In the genomic region with DNA sequence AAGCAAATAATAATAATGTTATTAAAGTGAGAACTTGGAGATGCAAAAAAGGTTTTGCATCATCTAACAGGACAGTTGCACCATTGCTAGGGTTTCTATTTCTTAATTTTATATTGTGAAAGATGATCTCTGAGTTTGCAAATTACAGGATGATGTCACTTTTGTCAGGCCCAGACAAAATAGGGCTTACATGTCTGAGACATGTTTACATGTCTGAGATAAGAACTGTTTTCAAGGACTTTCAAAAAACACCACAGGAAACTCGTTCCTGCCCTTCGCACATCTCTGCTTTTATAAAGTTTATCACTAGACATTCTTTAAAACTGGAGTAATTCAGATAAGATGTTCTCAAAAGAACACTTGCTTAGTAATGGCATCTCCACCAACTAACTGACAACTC, we compare ENCODE assay signal across 2 cellular contexts.
TF ChIP-seq lines count a peak whose summit lies in the region.

No MANE protein-coding gene starts in this region.

TF ChIP-seq in HEK293, 187 proteins besides CTCF, POLR2A, EP300 and RAD21:
- TF ChIP-seq SETDB1 (IDR thresholded peaks at IDR 0.05; ENCODE audit: insufficient read length, low read length) (peak; percentile 24), FEZF1 (tag by site-specific recombination; IDR thresholded peaks at IDR 0.05) (no peak)
- TF ChIP-seq, protein P1, sequence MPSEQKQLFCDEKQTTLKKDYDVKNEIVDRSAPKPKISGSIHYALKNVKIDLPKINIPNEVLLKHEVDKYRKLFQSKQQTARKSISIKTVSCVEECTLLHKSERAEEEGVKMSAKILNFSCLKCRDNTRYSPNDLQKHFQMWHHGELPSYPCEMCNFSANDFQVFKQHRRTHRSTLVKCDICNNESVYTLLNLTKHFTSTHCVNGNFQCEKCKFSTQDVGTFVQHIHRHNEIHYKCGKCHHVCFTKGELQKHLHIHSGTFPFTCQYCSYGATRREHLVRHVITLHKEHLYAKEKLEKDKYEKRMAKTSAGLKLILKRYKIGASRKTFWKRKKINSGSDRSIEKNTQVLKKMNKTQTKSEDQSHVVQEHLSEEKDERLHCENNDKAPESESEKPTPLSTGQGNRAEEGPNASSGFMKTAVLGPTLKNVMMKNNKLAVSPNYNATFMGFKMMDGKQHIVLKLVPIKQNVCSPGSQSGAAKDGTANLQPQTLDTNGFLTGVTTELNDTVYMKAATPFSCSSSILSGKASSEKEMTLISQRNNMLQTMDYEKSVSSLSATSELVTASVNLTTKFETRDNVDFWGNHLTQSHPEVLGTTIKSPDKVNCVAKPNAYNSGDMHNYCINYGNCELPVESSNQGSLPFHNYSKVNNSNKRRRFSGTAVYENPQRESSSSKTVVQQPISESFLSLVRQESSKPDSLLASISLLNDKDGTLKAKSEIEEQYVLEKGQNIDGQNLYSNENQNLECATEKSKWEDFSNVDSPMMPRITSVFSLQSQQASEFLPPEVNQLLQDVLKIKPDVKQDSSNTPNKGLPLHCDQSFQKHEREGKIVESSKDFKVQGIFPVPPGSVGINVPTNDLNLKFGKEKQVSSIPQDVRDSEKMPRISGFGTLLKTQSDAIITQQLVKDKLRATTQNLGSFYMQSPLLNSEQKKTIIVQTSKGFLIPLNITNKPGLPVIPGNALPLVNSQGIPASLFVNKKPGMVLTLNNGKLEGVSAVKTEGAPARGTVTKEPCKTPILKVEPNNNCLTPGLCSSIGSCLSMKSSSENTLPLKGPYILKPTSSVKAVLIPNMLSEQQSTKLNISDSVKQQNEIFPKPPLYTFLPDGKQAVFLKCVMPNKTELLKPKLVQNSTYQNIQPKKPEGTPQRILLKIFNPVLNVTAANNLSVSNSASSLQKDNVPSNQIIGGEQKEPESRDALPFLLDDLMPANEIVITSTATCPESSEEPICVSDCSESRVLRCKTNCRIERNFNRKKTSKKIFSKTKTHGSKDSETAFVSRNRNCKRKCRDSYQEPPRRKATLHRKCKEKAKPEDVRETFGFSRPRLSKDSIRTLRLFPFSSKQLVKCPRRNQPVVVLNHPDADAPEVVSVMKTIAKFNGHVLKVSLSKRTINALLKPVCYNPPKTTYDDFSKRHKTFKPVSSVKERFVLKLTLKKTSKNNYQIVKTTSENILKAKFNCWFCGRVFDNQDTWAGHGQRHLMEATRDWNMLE (tag by site-specific recombination; conservative IDR thresholded peaks at IDR 0.05; ENCODE audit: low read depth), result 0 out of 2 replicates have a peak, but pooled peaks have one; percentile 34
- TF ChIP-seq, protein P2, sequence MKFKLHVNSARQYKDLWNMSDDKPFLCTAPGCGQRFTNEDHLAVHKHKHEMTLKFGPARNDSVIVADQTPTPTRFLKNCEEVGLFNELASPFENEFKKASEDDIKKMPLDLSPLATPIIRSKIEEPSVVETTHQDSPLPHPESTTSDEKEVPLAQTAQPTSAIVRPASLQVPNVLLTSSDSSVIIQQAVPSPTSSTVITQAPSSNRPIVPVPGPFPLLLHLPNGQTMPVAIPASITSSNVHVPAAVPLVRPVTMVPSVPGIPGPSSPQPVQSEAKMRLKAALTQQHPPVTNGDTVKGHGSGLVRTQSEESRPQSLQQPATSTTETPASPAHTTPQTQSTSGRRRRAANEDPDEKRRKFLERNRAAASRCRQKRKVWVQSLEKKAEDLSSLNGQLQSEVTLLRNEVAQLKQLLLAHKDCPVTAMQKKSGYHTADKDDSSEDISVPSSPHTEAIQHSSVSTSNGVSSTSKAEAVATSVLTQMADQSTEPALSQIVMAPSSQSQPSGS (tag by site-specific recombination; IDR thresholded peaks at IDR 0.05; ENCODE audit: low read depth), result 0 out of 2 replicates have a peak, but pooled peaks have one; percentile 5

TF ChIP-seq in endothelial cell of umbilical vein, 7 proteins besides CTCF, POLR2A, EP300 and RAD21 (continued from another document):
- no peak for TF ChIP-seq EZH2 (IDR thresholded peaks at IDR 0.05; ENCODE audit: borderline replicate concordance, low read depth, low read length, severe bottlenecking)
